ENCODE assay signal across 8 cellular contexts in genomic region chr11:21753244-21753767, GRCh38.
A peak's percentile ranks its signal among the peaks of the same experiment; 100 is the strongest.
DNase-seq lines count a peak whose midpoint lies in the region; TF ChIP-seq lines count a peak whose summit lies in the region.
"Not testable (repeated sequence)": the region's sequence is repeated elsewhere in the genome, so short reads cannot be mapped to it uniquely, and the experiment has no call there.

No MANE protein-coding gene starts in this region.

- DNase-seq in Daoy (ENCODE audit: low read depth) (peak; percentile 1), NCI-H82 (lab: John Stamatoyannopoulos, UW) (peak; percentile 44), activated gamma-delta T cell (lab: John Stamatoyannopoulos, UW) (peak; percentile 8)
- DNase-seq in H7; activated CD4-positive, alpha-beta T cell treated with anti-CD3 and anti-CD28 coated beads, Interleukin-2, amount 10 ng/mL, durations not matched to agents 7 days and 5 days; testis: not testable (repeated sequence)

- not testable (repeated sequence) for H3K27me3 ChIP-seq in H7 (ENCODE audit: control insufficient read depth, insufficient read depth, low read length); endocrine pancreas (ENCODE audit: control insufficient read depth, insufficient read depth, low read length); testis

- not testable (repeated sequence) for TF ChIP-seq CTCF in testis (IDR thresholded peaks at IDR 0.05)

- not testable (repeated sequence) for H3K4me1 Mint-ChIP-seq in activated CD4-positive, alpha-beta T cell treated with anti-CD3 and anti-CD28 coated beads, Interleukin-2, amount 10 ng/mL, durations not matched to agents 7 days and 5 days

- peak overlapping the region; percentile 76 for H3K27ac ChIP-seq in KOPT-K1 (ENCODE audit: low read depth, low read length, poor library complexity, severe bottlenecking)
- not testable (repeated sequence) for H3K27ac ChIP-seq in testis

- peak overlapping the region; percentile 47 for H3K4me3 Mint-ChIP-seq in activated CD4-positive, alpha-beta T cell treated with anti-CD3 and anti-CD28 coated beads, Interleukin-2, amount 10 ng/mL, durations not matched to agents 7 days and 5 days

- not testable (repeated sequence) for H3K36me3 Mint-ChIP-seq in activated CD4-positive, alpha-beta T cell treated with anti-CD3 and anti-CD28 coated beads, Interleukin-2, amount 10 ng/mL, durations not matched to agents 7 days and 5 days (ENCODE audit: low read depth)

- H3K27me3 Mint-ChIP-seq in activated CD4-positive, alpha-beta T cell treated with anti-CD3 and anti-CD28 coated beads, Interleukin-2, amount 10 ng/mL, durations not matched to agents 7 days and 5 days: not testable (repeated sequence)

- H3K9me3 ChIP-seq in KOPT-K1 (ENCODE audit: insufficient read depth, low read length, poor library complexity, severe bottlenecking): peaks cover 17% of the 10 kb centered on the region
- not testable (repeated sequence) for H3K9me3 ChIP-seq in endocrine pancreas (ENCODE audit: control insufficient read depth, low read length); testis

- POLR2A ChIA-PET in activated CD4-positive, alpha-beta T cell treated with anti-CD3 and anti-CD28 coated beads, Interleukin-2, amount 10 ng/mL, durations not matched to agents 7 days and 5 days (lab: Charles Lee): not testable (repeated sequence)

- H3K27ac Mint-ChIP-seq in activated CD4-positive, alpha-beta T cell treated with anti-CD3 and anti-CD28 coated beads, Interleukin-2, amount 10 ng/mL, durations not matched to agents 7 days and 5 days: not testable (repeated sequence)

- H3K9ac ChIP-seq in endocrine pancreas (ENCODE audit: control insufficient read depth, insufficient read depth, low read length): not testable (repeated sequence)

- not testable (repeated sequence) for H3K4me1 ChIP-seq in endocrine pancreas (ENCODE audit: control insufficient read depth, insufficient read depth, low read length); testis

- H3K4me3 ChIP-seq in H7 (ENCODE audit: insufficient read depth, low read depth, low read length) (peak overlapping the region; percentile 17; the same call in 1 of the 2 replicates), endocrine pancreas (ENCODE audit: control insufficient read depth, insufficient read depth, low read length) (peak overlapping the region; percentile 20), testis (peak overlapping the region; percentile 40 to 53)

- not testable (repeated sequence) for TF ChIP-seq POLR2A in testis (IDR thresholded peaks at IDR 0.05)

- H3K9me3 Mint-ChIP-seq in activated CD4-positive, alpha-beta T cell treated with anti-CD3 and anti-CD28 coated beads, Interleukin-2, amount 10 ng/mL, durations not matched to agents 7 days and 5 days: peaks cover 14% of the 10 kb centered on the region

- H3K36me3 ChIP-seq in H7 (replicated peaks; ENCODE audit: control insufficient read depth, insufficient read depth, low read length); KOPT-K1 (ENCODE audit: insufficient read depth, low read length); endocrine pancreas (ENCODE audit: control insufficient read depth, insufficient read depth, low read length); testis (ENCODE audit: low read depth, missing control alignments): not testable (repeated sequence)

- 70 to 73% methylated on average over 12 to 14 of the region's 37 CpGs for WGBS in testis, 2 donors

- CTCF ChIA-PET in activated CD4-positive, alpha-beta T cell treated with anti-CD3 and anti-CD28 coated beads, Interleukin-2, amount 10 ng/mL, durations not matched to agents 7 days and 5 days (lab: Charles Lee): not testable (repeated sequence)

- intact Hi-C loops in testis (cut with DNase I; ENCODE audit: low total_unique reads): not testable (repeated sequence)
